In the genomic region with DNA sequence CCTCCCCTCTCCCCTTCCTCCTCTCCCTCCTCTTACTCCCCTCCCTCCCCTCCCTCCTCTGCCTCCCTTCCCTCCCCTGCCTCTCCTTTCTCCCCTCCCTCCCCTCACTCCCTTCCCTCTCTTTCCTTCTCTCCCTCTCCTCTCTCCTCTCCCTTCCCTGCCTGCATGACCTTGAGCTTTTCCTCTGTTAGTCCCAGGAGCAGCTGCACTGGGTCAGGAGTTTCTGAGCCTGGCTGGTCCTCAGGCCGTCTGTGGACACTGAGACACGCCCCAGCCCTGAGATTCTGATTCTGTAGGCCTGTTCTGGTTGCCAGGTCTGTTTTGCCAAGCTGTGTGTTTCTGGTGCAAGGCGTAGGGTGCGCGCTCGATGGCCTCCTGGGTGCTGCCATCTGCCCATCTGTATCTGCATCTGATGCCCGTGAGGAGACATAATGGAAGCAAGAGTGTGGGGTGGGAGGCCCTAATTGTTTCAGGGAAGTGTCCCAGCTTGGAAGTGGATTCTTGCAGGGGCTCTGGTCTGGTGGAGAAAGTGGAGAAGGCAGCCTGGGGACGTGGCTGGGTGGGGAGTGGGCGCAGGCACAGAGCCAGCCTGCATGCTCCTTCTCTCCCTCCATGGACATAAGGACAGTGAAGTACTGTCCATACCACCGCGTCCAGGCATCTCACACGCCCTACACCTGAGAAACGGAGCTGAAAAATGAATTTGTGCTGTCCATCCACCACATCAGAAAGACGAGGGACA, we compare ENCODE assay signal across 13 cellular contexts.
DNase-seq lines count a peak whose midpoint lies in the region; ATAC-seq, FAIRE-seq and TF ChIP-seq lines count a peak whose summit lies in the region.
"Had no signal": no experiment of that assay in that cellular context is flagged by ENCODE, and none has a peak within 500 bp of the region (broad histone marks: within the 10 kb centered on the region; RNA-seq: fewer than 3 reads in every experiment).

No MANE protein-coding gene starts in this region.

- no peak for DNase-seq in stimulated activated naive CD8-positive, alpha-beta T cell treated with anti-CD3 and anti-CD28 coated beads, Interleukin-15, amount 100 ng/mL, for 72 hours
- no peak for DNase-seq in central memory CD8-positive, alpha-beta T cell (ENCODE audit: low spot score in 2 of 2)
- peak in 1 of 9 donors; percentile 14 for DNase-seq in naive thymus-derived CD4-positive, alpha-beta T cell
- DNase-seq in upper lobe of left lung (no peak), caudate nucleus (lab: John Stamatoyannopoulos, UW) (no peak), HTR-8/SVneo (ENCODE audit: insufficient read length, low spot score) (no peak)
- DNase-seq: activated CD4-positive, alpha-beta T cell treated with anti-CD3 and anti-CD28 coated beads, Interleukin-2, amount 10 ng/mL, durations not matched to agents 24 days and 14 days; activated effector memory CD4-positive, alpha-beta T cell treated with anti-CD3 and anti-CD28 coated beads, Interleukin-2, amount 50 U/mL, for 16 hours; esophagus squamous epithelium; Kasumi-1 had no signal

- POLR2A ChIA-PET in naive thymus-derived CD4-positive, alpha-beta T cell (lab: Charles Lee), result interaction anchor here (0.6 to 5.7 kb wide), 8 partner anchors 12 to 128 kb away, joined by 3 to 37 read pairs (median 3); a partner anchor contains a TSS

- H3K4me1 Mint-ChIP-seq in stimulated activated naive CD8-positive, alpha-beta T cell treated with anti-CD3 and anti-CD28 coated beads, Interleukin-15, Interleukin-2, amounts not matched to agents 100 ng/mL and 50 ng/mL, for 24 hours (ENCODE audit: low read depth), result peaks cover 39% of the 10 kb centered on the region
- peaks cover 54% of the 10 kb centered on the region for H3K4me1 Mint-ChIP-seq in stimulated activated naive CD8-positive, alpha-beta T cell treated with anti-CD3 and anti-CD28 coated beads, Interleukin-15, amount 100 ng/mL, for 72 hours
- H3K4me1 Mint-ChIP-seq in central memory CD8-positive, alpha-beta T cell, result peaks cover 29% of the 10 kb centered on the region
- peaks cover 37 to 64% (median 51%) of the 10 kb centered on the region in 7 donors for H3K4me1 Mint-ChIP-seq in naive thymus-derived CD4-positive, alpha-beta T cell

- CTCF ChIA-PET in naive thymus-derived CD4-positive, alpha-beta T cell (lab: Charles Lee), result interaction anchor here (0.5 to 1.8 kb wide), 6 partner anchors 14 to 175 kb away, joined by 3 to 5 read pairs (median 4); no protein-coding TSS in a partner anchor

- peaks cover 3% of the 10 kb centered on the region for H3K27me3 Mint-ChIP-seq in stimulated activated naive CD8-positive, alpha-beta T cell treated with anti-CD3 and anti-CD28 coated beads, Interleukin-15, Interleukin-2, amounts not matched to agents 100 ng/mL and 50 ng/mL, for 24 hours
- peaks cover 27% of the 10 kb centered on the region for H3K27me3 Mint-ChIP-seq in stimulated activated naive CD8-positive, alpha-beta T cell treated with anti-CD3 and anti-CD28 coated beads, Interleukin-15, amount 100 ng/mL, for 72 hours
- H3K27me3 Mint-ChIP-seq in central memory CD8-positive, alpha-beta T cell, result peaks cover 13% of the 10 kb centered on the region
- peaks cover 0 to 40% (median 0%) of the 10 kb centered on the region in 5 donors for H3K27me3 Mint-ChIP-seq in naive thymus-derived CD4-positive, alpha-beta T cell

- H3K4me3 Mint-ChIP-seq in stimulated activated naive CD8-positive, alpha-beta T cell treated with anti-CD3 and anti-CD28 coated beads, Interleukin-15, Interleukin-2, amounts not matched to agents 100 ng/mL and 50 ng/mL, for 24 hours, result no peak overlapping the region
- H3K4me3 Mint-ChIP-seq in stimulated activated naive CD8-positive, alpha-beta T cell treated with anti-CD3 and anti-CD28 coated beads, Interleukin-15, amount 100 ng/mL, for 72 hours, result peak overlapping the region in 1 of 2 donors; percentile 8
- no peak overlapping the region for H3K4me3 Mint-ChIP-seq in central memory CD8-positive, alpha-beta T cell
- peak overlapping the region in 9 of 10 donors; percentile 44 to 93 (median 82) for H3K4me3 Mint-ChIP-seq in naive thymus-derived CD4-positive, alpha-beta T cell

- H3K36me3 ChIP-seq in naive thymus-derived CD4-positive, alpha-beta T cell (ENCODE audit: control insufficient read depth in 2 of 3, insufficient read depth in 3 of 3, low read length in 3 of 3), result no peaks in the 10 kb centered on the region
- no peaks in the 10 kb centered on the region for H3K36me3 ChIP-seq in upper lobe of left lung
- H3K36me3 ChIP-seq: esophagus squamous epithelium had no signal

- H3K4me1 ChIP-seq in naive thymus-derived CD4-positive, alpha-beta T cell (ENCODE audit: control insufficient read depth in 2 of 2, insufficient read depth in 2 of 2, low read length in 2 of 2), result peaks cover 14 to 44% of the 10 kb centered on the region in 2 donors
- H3K4me1 ChIP-seq in upper lobe of left lung, result peaks cover 15 to 34% (median 21%) of the 10 kb centered on the region in 4 donors

- no peaks in the 10 kb centered on the region for H3K36me3 Mint-ChIP-seq in stimulated activated naive CD8-positive, alpha-beta T cell treated with anti-CD3 and anti-CD28 coated beads, Interleukin-15, Interleukin-2, amounts not matched to agents 100 ng/mL and 50 ng/mL, for 24 hours (ENCODE audit: low read depth)
- peaks cover 4% of the 10 kb centered on the region for H3K36me3 Mint-ChIP-seq in central memory CD8-positive, alpha-beta T cell (ENCODE audit: insufficient read depth)
- no peaks in the 10 kb centered on the region for H3K36me3 Mint-ChIP-seq in naive thymus-derived CD4-positive, alpha-beta T cell

- TF ChIP-seq POLR2A in upper lobe of left lung (IDR thresholded peaks at IDR 0.05), result no peak

- ATAC-seq in stimulated activated naive CD8-positive, alpha-beta T cell treated with anti-CD3 and anti-CD28 coated beads, Interleukin-15, amount 100 ng/mL, for 72 hours, result no peak
- ATAC-seq in central memory CD8-positive, alpha-beta T cell (replicated peaks; ENCODE audit: extremely low read depth, poor library complexity, severe bottlenecking), result no peak
- no peak for ATAC-seq in naive thymus-derived CD4-positive, alpha-beta T cell
- no peak for ATAC-seq in upper lobe of left lung (ENCODE audit: low FRiP score in 2 of 2)
- ATAC-seq in HG02759 (IDR thresholded peaks at IDR 0.05; ENCODE audit: unreplicated experiment), result no peak

- H3K9me3 Mint-ChIP-seq in stimulated activated naive CD8-positive, alpha-beta T cell treated with anti-CD3 and anti-CD28 coated beads, Interleukin-15, Interleukin-2, amounts not matched to agents 100 ng/mL and 50 ng/mL, for 24 hours, result no peaks in the 10 kb centered on the region
- peaks cover 0 to 7% of the 10 kb centered on the region in 2 donors for H3K9me3 Mint-ChIP-seq in stimulated activated naive CD8-positive, alpha-beta T cell treated with anti-CD3 and anti-CD28 coated beads, Interleukin-15, amount 100 ng/mL, for 72 hours
- H3K9me3 Mint-ChIP-seq in central memory CD8-positive, alpha-beta T cell, result no peaks in the 10 kb centered on the region
- no peaks in the 10 kb centered on the region for H3K9me3 Mint-ChIP-seq in naive thymus-derived CD4-positive, alpha-beta T cell

- TF ChIP-seq CTCF in upper lobe of left lung (IDR thresholded peaks at IDR 0.05), result no peak

- FAIRE-seq in HTR-8/SVneo (lab: Jason Lieb, UNC), result no peak
- FAIRE-seq: bronchial epithelial cell had no signal

- H3K27me3 ChIP-seq in naive thymus-derived CD4-positive, alpha-beta T cell (ENCODE audit: control insufficient read depth in 2 of 2, insufficient read depth in 2 of 2, low read length in 2 of 2), result no peaks in the 10 kb centered on the region
- no peaks in the 10 kb centered on the region for H3K27me3 ChIP-seq in upper lobe of left lung

- 85% methylated on average over 12 to 14 of the region's 14 CpGs for WGBS in upper lobe of left lung, 2 donors

- intact Hi-C loops in naive thymus-derived CD4-positive, alpha-beta T cell (cut with micrococcal nuclease), result loop anchor here (2.0 to 5.0 kb wide), 2 partner anchors 35 to 97 kb away; no protein-coding TSS in a partner anchor

- no peaks in the 10 kb centered on the region for H3K9me3 ChIP-seq in naive thymus-derived CD4-positive, alpha-beta T cell (ENCODE audit: control insufficient read depth in 2 of 3, low read length in 3 of 3)
- H3K9me3 ChIP-seq in upper lobe of left lung, result no peaks in the 10 kb centered on the region
- H3K9me3 ChIP-seq: esophagus squamous epithelium had no signal

- no peak for TF ChIP-seq EP300 in upper lobe of left lung (IDR thresholded peaks at IDR 0.05)

- H3K4me3 ChIP-seq in naive thymus-derived CD4-positive, alpha-beta T cell (ENCODE audit: low read length), result no peak overlapping the region
- no peak overlapping the region for H3K4me3 ChIP-seq in upper lobe of left lung

- H3K27ac Mint-ChIP-seq in stimulated activated naive CD8-positive, alpha-beta T cell treated with anti-CD3 and anti-CD28 coated beads, Interleukin-15, Interleukin-2, amounts not matched to agents 100 ng/mL and 50 ng/mL, for 24 hours, result peak overlapping the region; percentile 3
- no peak overlapping the region for H3K27ac Mint-ChIP-seq in stimulated activated naive CD8-positive, alpha-beta T cell treated with anti-CD3 and anti-CD28 coated beads, Interleukin-15, amount 100 ng/mL, for 72 hours
- peak overlapping the region; percentile 53 for H3K27ac Mint-ChIP-seq in central memory CD8-positive, alpha-beta T cell (ENCODE audit: low read depth)
- H3K27ac Mint-ChIP-seq in naive thymus-derived CD4-positive, alpha-beta T cell, result peak overlapping the region; percentile 77 to 100 (median 99)
- H3K27ac Mint-ChIP-seq: activated CD4-positive, alpha-beta T cell treated with anti-CD3 and anti-CD28 coated beads, Interleukin-2, amount 10 ng/mL, durations not matched to agents 24 days and 14 days had no signal

- H3K27ac ChIP-seq in naive thymus-derived CD4-positive, alpha-beta T cell (ENCODE audit: low read depth, low read length), result no peak overlapping the region
- H3K27ac ChIP-seq in upper lobe of left lung (peak overlapping the region in 3 of 4 donors; percentile 1 to 91 (median 32)), caudate nucleus (ENCODE audit: low read depth, low read length) (no peak overlapping the region)

Comparison
In these comparisons a context has a peak if more than half of its experiments do, and no peak if none do; other contexts are left out.
1. H3K27ac Mint-ChIP-seq: peak in stimulated activated naive CD8-positive, alpha-beta T cell treated with anti-CD3 and anti-CD28 coated beads, Interleukin-15, Interleukin-2, amounts not matched to agents 100 ng/mL and 50 ng/mL, for 24 hours (single experiment), central memory CD8-positive, alpha-beta T cell (single experiment) and naive thymus-derived CD4-positive, alpha-beta T cell (9 of 9); none in stimulated activated naive CD8-positive, alpha-beta T cell treated with anti-CD3 and anti-CD28 coated beads, Interleukin-15, amount 100 ng/mL, for 72 hours (0 of 2).
2. H3K4me3 Mint-ChIP-seq: peak in naive thymus-derived CD4-positive, alpha-beta T cell (9 of 10); none in stimulated activated naive CD8-positive, alpha-beta T cell treated with anti-CD3 and anti-CD28 coated beads, Interleukin-15, Interleukin-2, amounts not matched to agents 100 ng/mL and 50 ng/mL, for 24 hours (single experiment) and central memory CD8-positive, alpha-beta T cell (single experiment).
3. H3K27ac ChIP-seq: peak in upper lobe of left lung (3 of 4); none in naive thymus-derived CD4-positive, alpha-beta T cell (single experiment) and caudate nucleus (single experiment).